In genomic region chr13:77262198-77262597, GRCh38 we compare ENCODE assay signal across 24 cellular contexts.
DNase-seq lines count a peak whose midpoint lies in the region; ATAC-seq, FAIRE-seq and TF ChIP-seq lines count a peak whose summit lies in the region.
"Had no signal": no experiment of that assay in that cellular context is flagged by ENCODE, and none has a peak within 500 bp of the region (broad histone marks: within the 10 kb centered on the region; RNA-seq: fewer than 3 reads in every experiment).

No MANE protein-coding gene starts in this region.

- FAIRE-seq in A204.1 (lab: Jason Lieb, UNC) (peak; percentile 65), A549 (lab: Jason Lieb, UNC) (no peak), K562 (lab: Jason Lieb, UNC) (no peak), islet of Langerhans (lab: Jason Lieb, UNC) (peak; percentile 24)
- FAIRE-seq: GM12891, GM18507 had no signal

- no peak for DNase-seq in A549 (ENCODE audit: low read depth in 1 of 2, low spot score in 1 of 2)
- DNase-seq in K562 (ENCODE audit: extremely low read depth in 1 of 4, low spot score in 3 of 4): no peak
- no peak for DNase-seq in DMS 273 treated with DMSO at 0.1 percent for 48 hours (lab: John Stamatoyannopoulos, UW)
- no peak for DNase-seq in naive thymus-derived CD8-positive, alpha-beta T cell
- DNase-seq in NCI-H2227 treated with DMSO at 0.1 percent for 48 hours (lab: John Stamatoyannopoulos, UW): no peak
- DNase-seq: ACHN; AML-193; BE2C; Calu3; CD4-positive, alpha-beta T cell; CD8-positive, alpha-beta memory T cell; DMS153; DND-41; GDM1; GOT3; H7; HCEC 1CT had no signal

- POLR2A ChIA-PET in A549 (lab: Yijun Ruan, JAX) (no interaction called here), K562 (lab: Yijun Ruan, JAX) (no interaction called here)
- POLR2A ChIA-PET in naive thymus-derived CD8-positive, alpha-beta T cell (lab: Charles Lee): no interaction called here

- H3K27me3 ChIP-seq in K562 (ENCODE audit: control insufficient read depth in 2 of 2, insufficient read depth in 2 of 2, low read length in 2 of 2): no peaks in the 10 kb centered on the region
- H3K27me3 ChIP-seq: BE2C; BLaER1 treated with 17β-estradiol and CSF1 and Interleukin-3, amounts not matched to agents 10 nM and 100 nM had no signal

- H3K27ac ChIP-seq in A549 (no peak overlapping the region), K562 (ENCODE audit: extremely low read depth, low read depth, low read length) (no peak overlapping the region)
- H3K27ac ChIP-seq: BLaER1 treated with 17β-estradiol and CSF1 and Interleukin-3, amounts not matched to agents 10 nM and 100 nM had no signal

- no peak overlapping the region for H3K27ac Mint-ChIP-seq in naive thymus-derived CD8-positive, alpha-beta T cell
- H3K27ac Mint-ChIP-seq: CD14-positive monocyte; CD4-positive, alpha-beta T cell; CD8-positive, alpha-beta memory T cell had no signal

- no peaks in the 10 kb centered on the region for H3K27me3 Mint-ChIP-seq in naive thymus-derived CD8-positive, alpha-beta T cell
- H3K27me3 Mint-ChIP-seq: CD4-positive, alpha-beta T cell; CD8-positive, alpha-beta memory T cell had no signal

- no peaks in the 10 kb centered on the region for H4K20me1 ChIP-seq in K562 (replicated peaks; ENCODE audit: control insufficient read depth, insufficient read depth, low read length)
- H4K20me1 ChIP-seq: BLaER1 treated with 17β-estradiol and CSF1 and Interleukin-3, amounts not matched to agents 10 nM and 100 nM had no signal

- H3K79me2 ChIP-seq in K562 (ENCODE audit: control insufficient read depth, insufficient read depth, low read length): no peaks in the 10 kb centered on the region

- intact Hi-C loops in K562 (cut with micrococcal nuclease): no loop called here

- peaks cover 0 to 78% (median 22%) of the 10 kb centered on the region in 3 donors for H3K36me3 Mint-ChIP-seq in naive thymus-derived CD8-positive, alpha-beta T cell

- WGBS in A549 (ENCODE audit: missing lambda C conversion rate): 89% methylated on average over 2 of the region's 2 CpGs
- WGBS in K562 (ENCODE audit: insufficient coverage, low coverage, missing lambda C conversion rate): 84% methylated on average over 2 of the region's 2 CpGs

- TF ChIP-seq EP300 in A549 (IDR thresholded peaks at IDR 0.05) (no peak), K562 (IDR thresholded peaks at IDR 0.05; ENCODE audit: low read length) (no peak)

- CTCF ChIA-PET in A549 (lab: Yijun Ruan, JAX) (no interaction called here), K562 (lab: Yijun Ruan, JAX; ENCODE audit: low intra/inter-chr PET ratio) (no interaction called here)

- no peaks in the 10 kb centered on the region for H3K9me1 ChIP-seq in K562 (ENCODE audit: control insufficient read depth, insufficient read depth, low read length)

- no peaks in the 10 kb centered on the region for H3K9me3 Mint-ChIP-seq in naive thymus-derived CD8-positive, alpha-beta T cell
- H3K9me3 Mint-ChIP-seq: CD14-positive monocyte; CD4-positive, alpha-beta T cell; CD8-positive, alpha-beta memory T cell had no signal

- H3K4me3 Mint-ChIP-seq in naive thymus-derived CD8-positive, alpha-beta T cell: no peak overlapping the region
- H3K4me3 Mint-ChIP-seq: CD14-positive monocyte; CD4-positive, alpha-beta T cell; CD8-positive, alpha-beta memory T cell had no signal

- H3K4me1 Mint-ChIP-seq in naive thymus-derived CD8-positive, alpha-beta T cell: peaks cover 0 to 4% (median 2%) of the 10 kb centered on the region in 4 donors
- H3K4me1 Mint-ChIP-seq: CD14-positive monocyte had no signal

- TF ChIP-seq RAD21 in A549 (conservative IDR thresholded peaks at IDR 0.05 in 1 of 2, IDR thresholded peaks at IDR 0.05 in 1 of 2) (no peak), K562 (CRISPR knock-in tag; conservative IDR thresholded peaks at IDR 0.05 in 1 of 2, IDR thresholded peaks at IDR 0.05 in 1 of 2) (no peak)

- TF ChIP-seq POLR2A in A549 (IDR thresholded peaks at IDR 0.05; ENCODE audit: low read length): no peak
- TF ChIP-seq POLR2A in K562 (conservative IDR thresholded peaks at IDR 0.05): no peak

- no peak overlapping the region for H2AFZ ChIP-seq in K562 (ENCODE audit: low read depth, low read length)

- H3K36me3 ChIP-seq in K562 (ENCODE audit: control insufficient read depth, insufficient read depth, low read length): peaks cover 24% of the 10 kb centered on the region; the same call in 2 of the 3 replicates

- H3K4me3 ChIP-seq in A549 (no peak overlapping the region), K562 (no peak overlapping the region)
- H3K4me3 ChIP-seq: BLaER1 treated with 17β-estradiol and CSF1 and Interleukin-3, amounts not matched to agents 10 nM and 100 nM had no signal

- BruUV-seq in K562 (replicated peaks; lab: Mats Ljungman, UMichigan): no TSS peak

- H3K9ac ChIP-seq in K562 (ENCODE audit: insufficient read depth in 1 of 2, low read depth in 2 of 2, low read length in 2 of 2): no peak overlapping the region
- H3K9ac ChIP-seq: BLaER1 treated with 17β-estradiol and CSF1 and Interleukin-3, amounts not matched to agents 10 nM and 100 nM had no signal

- in situ Hi-C loops in K562 (cut with MboI): no loop called here

- H3K9me3 ChIP-seq in A549 (no peaks in the 10 kb centered on the region), K562 (replicated peaks; ENCODE audit: control insufficient read depth, insufficient read depth, low read depth, low read length) (no peaks in the 10 kb centered on the region)
- H3K9me3 ChIP-seq: BE2C had no signal

- TF ChIP-seq CTCF in A549 (IDR thresholded peaks at IDR 0.05) (no peak), K562 (IDR thresholded peaks at IDR 0.05 in 2 of 3, conservative IDR thresholded peaks at IDR 0.05 in 1 of 3; ENCODE audit: insufficient read depth in 2 of 3, low read depth in 1 of 3, low read length in 3 of 3) (no peak)

- no peaks in the 10 kb centered on the region for H3K4me1 ChIP-seq in A549
- no peaks in the 10 kb centered on the region for H3K4me1 ChIP-seq in K562 (replicated peaks in 1 of 2; ENCODE audit: control insufficient read depth in 2 of 2, insufficient read depth in 2 of 2, low read length in 2 of 2)
- H3K4me1 ChIP-seq: BE2C; BLaER1 treated with 17β-estradiol and CSF1 and Interleukin-3, amounts not matched to agents 10 nM and 100 nM had no signal

- H3K4me2 ChIP-seq in A549: no peak overlapping the region
- H3K4me2 ChIP-seq in K562 (ENCODE audit: insufficient read depth, low read length): no peak overlapping the region
- H3K4me2 ChIP-seq: BLaER1 treated with 17β-estradiol and CSF1 and Interleukin-3, amounts not matched to agents 10 nM and 100 nM had no signal

- no peak for ATAC-seq in A549
- no peak for ATAC-seq in K562
- no peak for ATAC-seq in naive thymus-derived CD8-positive, alpha-beta T cell
- no peak for ATAC-seq in HG03342 (IDR thresholded peaks at IDR 0.05; ENCODE audit: unreplicated experiment)

TF ChIP-seq in A549, 52 proteins besides CTCF, POLR2A, EP300 and RAD21:
- TF ChIP-seq PBX3 (IDR thresholded peaks at IDR 0.05) (no peak), MAFK (IDR thresholded peaks at IDR 0.05; ENCODE audit: partially characterized antibody) (peak; percentile 71), FOSL2 (IDR thresholded peaks at IDR 0.05) (no peak), FOSL2 (CRISPR knock-in tag; IDR thresholded peaks at IDR 0.05) (no peak)
TF ChIP-seq in A549: peak in this region for 1.

TF ChIP-seq in K562, 482 proteins besides CTCF, POLR2A, EP300 and RAD21:
- no peak for TF ChIP-seq CUX1 (CRISPR knock-in tag; IDR thresholded peaks at IDR 0.05)
- peak; percentile 77 for TF ChIP-seq C11orf30 (IDR thresholded peaks at IDR 0.05; ENCODE audit: low read depth)
- TF ChIP-seq EP400 (IDR thresholded peaks at IDR 0.05): no peak
- TF ChIP-seq ZNF316 (IDR thresholded peaks at IDR 0.05): peak; percentile 91
- TF ChIP-seq MAFF (IDR thresholded peaks at IDR 0.05; ENCODE audit: low read length): peak; percentile 69; the same call in 1 of the 2 replicates
- no peak for TF ChIP-seq SP1 (CRISPR knock-in tag; IDR thresholded peaks at IDR 0.05)
- peak; percentile 69; the same call in 1 of the 2 replicates for TF ChIP-seq MAFK (IDR thresholded peaks at IDR 0.05; ENCODE audit: low read length)
- TF ChIP-seq MED1 (CRISPR knock-in tag; IDR thresholded peaks at IDR 0.05; ENCODE audit: borderline replicate concordance): no peak
- TF ChIP-seq MAFG (tag; conservative IDR thresholded peaks at IDR 0.05): peak; percentile 66
TF ChIP-seq in K562: peak in this region for 5.
